In genomic region chr6:158165919-158166416, GRCh38 we compare ENCODE assay signal across 20 cellular contexts.
"Had no signal": no experiment of that assay in that cellular context is flagged by ENCODE, and none has a peak within 500 bp of the region (broad histone marks: within the 10 kb centered on the region; RNA-seq: fewer than 3 reads in every experiment).

No MANE protein-coding gene starts in this region.

- H3K4me3 ChIP-seq: heart right ventricle, prostate gland, thyroid gland had no signal

- H3K27ac Mint-ChIP-seq: activated naive CD8-positive, alpha-beta T cell treated with anti-CD3 and anti-CD28 coated beads for 36 hours; activated T-cell treated with anti-CD3 and anti-CD28 coated beads, Interleukin-2, amount 50 U/mL, for 24 hours; memory B cell; stimulated activated naive CD8-positive, alpha-beta T cell treated with anti-CD3 and anti-CD28 coated beads, Interleukin-15, Interleukin-2, amounts not matched to agents 100 ng/mL and 50 ng/mL, for 24 hours had no signal

- H3K36me3 Mint-ChIP-seq: memory B cell had no signal

- H3K4me1 ChIP-seq: prostate gland, thyroid gland had no signal

- H3K36me3 ChIP-seq: prostate gland, thyroid gland had no signal

- H3K27me3 Mint-ChIP-seq: activated naive CD8-positive, alpha-beta T cell treated with anti-CD3 and anti-CD28 coated beads for 36 hours; activated T-cell treated with anti-CD3 and anti-CD28 coated beads, Interleukin-2, amount 50 U/mL, for 24 hours; memory B cell; stimulated activated naive CD8-positive, alpha-beta T cell treated with anti-CD3 and anti-CD28 coated beads, Interleukin-15, Interleukin-2, amounts not matched to agents 100 ng/mL and 50 ng/mL, for 24 hours had no signal

- H3K27ac ChIP-seq: coronary artery, epithelial cell of prostate, heart right ventricle, prostate gland, thyroid gland had no signal

- H3K27me3 ChIP-seq: heart right ventricle, thyroid gland had no signal

- H3K9me3 Mint-ChIP-seq: activated naive CD8-positive, alpha-beta T cell treated with anti-CD3 and anti-CD28 coated beads for 36 hours; activated T-cell treated with anti-CD3 and anti-CD28 coated beads, Interleukin-2, amount 50 U/mL, for 24 hours; memory B cell; stimulated activated naive CD8-positive, alpha-beta T cell treated with anti-CD3 and anti-CD28 coated beads, Interleukin-15, Interleukin-2, amounts not matched to agents 100 ng/mL and 50 ng/mL, for 24 hours had no signal

- ATAC-seq: heart right ventricle, left colon had no signal

- H3K9me3 ChIP-seq: heart right ventricle, prostate gland, thyroid gland had no signal

- DNase-seq: activated CD4-positive, alpha-beta T cell treated with anti-CD3 and anti-CD28 coated beads for 1 hour; activated CD4-positive, alpha-beta T cell treated with anti-CD3 and anti-CD28 coated beads, Interleukin-2, amount 50 U/mL, for 1 hour; activated CD8-positive, alpha-beta memory T cell treated with anti-CD3 and anti-CD28 coated beads for 24 hours; activated CD8-positive, alpha-beta memory T cell treated with anti-CD3 and anti-CD28 coated beads, Interleukin-2, amount 50 U/mL, for 4 hours; activated naive CD4-positive, alpha-beta T cell treated with Interleukin-2 at 50 U/mL for 16 hours; activated naive CD8-positive, alpha-beta T cell treated with anti-CD3 and anti-CD28 coated beads for 36 hours; activated T-cell treated with anti-CD3 and anti-CD28 coated beads, Interleukin-2, amount 50 U/mL, for 24 hours; heart right ventricle; islet precursor cell; left colon; stimulated activated CD4-positive, alpha-beta T cell treated with anti-CD3 and anti-CD28 coated beads, Interleukin-1b, Interleukin-23, amount 100 ng/mL, for 48 hours; substantia nigra; T-helper 1 cell; T-helper 9 cell; thyroid gland had no signal
